In the genomic region with DNA sequence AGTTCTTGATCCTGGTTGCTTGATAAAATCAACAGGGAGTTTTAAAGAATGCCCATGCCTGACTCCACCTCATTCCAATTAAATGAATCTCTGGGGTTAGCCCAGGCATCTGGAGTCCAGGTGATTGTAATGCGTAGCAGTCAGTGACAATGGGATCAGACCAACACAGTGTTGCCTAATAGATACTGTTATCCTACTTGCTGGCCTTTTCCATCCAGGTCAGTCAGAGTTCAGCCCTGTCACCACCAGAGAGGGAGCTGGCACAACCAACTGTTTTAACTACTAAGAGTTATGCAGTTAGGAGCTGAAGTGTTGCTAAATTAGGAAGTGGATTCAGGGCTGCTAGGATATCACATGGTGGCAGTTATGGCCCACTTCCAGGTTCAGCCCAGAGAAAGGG, we compare ENCODE assay signal across 8 cellular contexts.
DNase-seq lines count a peak whose midpoint lies in the region; TF ChIP-seq lines count a peak whose summit lies in the region.

No MANE protein-coding gene starts in this region.

- H3K4me1 ChIP-seq in adrenal gland (replicated peaks in 1 of 2) (peaks cover 7 to 26% of the 10 kb centered on the region in 2 donors), vagina (peaks cover 53% of the 10 kb centered on the region), prostate gland (replicated peaks) (peaks cover 5% of the 10 kb centered on the region)

- no peaks in the 10 kb centered on the region for H3K9me3 ChIP-seq in adrenal gland (replicated peaks in 1 of 3)
- H3K9me3 ChIP-seq in vagina, result no peaks in the 10 kb centered on the region
- H3K9me3 ChIP-seq in WERI-Rb-1 (ENCODE audit: severe bottlenecking), result no peaks in the 10 kb centered on the region
- H3K9me3 ChIP-seq in prostate gland, result no peaks in the 10 kb centered on the region

- H3K36me3 ChIP-seq in adrenal gland (replicated peaks in 1 of 2) (peaks cover 0 to 29% of the 10 kb centered on the region in 2 donors), vagina (peaks cover 0 to 32% of the 10 kb centered on the region in 2 donors), WERI-Rb-1 (peaks cover 64% of the 10 kb centered on the region), prostate gland (no peaks in the 10 kb centered on the region)

- peak; percentile 61 for DNase-seq in SIG-M5 treated with dmso at 0.1 percent for 504 hours (lab: John Stamatoyannopoulos, UW; ENCODE audit: unreplicated experiment)
- no peak for DNase-seq in SIG-M5 (lab: John Stamatoyannopoulos, UW)
- peak in 5 of 7 donors; percentile 33 to 75 (median 64) for DNase-seq in adrenal gland
- DNase-seq in iris pigment epithelial cell (ENCODE audit: low read depth), result peak; percentile 83
- DNase-seq in vagina (ENCODE audit: extremely low spot score in 2 of 2), result no peak
- DNase-seq in activated CD4-positive, alpha-beta T cell treated with anti-CD3 and anti-CD28 coated beads for 1 hour, result no peak
- DNase-seq in WERI-Rb-1, result no peak
- DNase-seq in prostate gland (ENCODE audit: low spot score), result no peak

- H3K27me3 ChIP-seq in adrenal gland, result no peaks in the 10 kb centered on the region
- no peaks in the 10 kb centered on the region for H3K27me3 ChIP-seq in vagina
- no peaks in the 10 kb centered on the region for H3K27me3 ChIP-seq in WERI-Rb-1 (ENCODE audit: insufficient read depth, low read depth, severe bottlenecking)
- H3K27me3 ChIP-seq in prostate gland (replicated peaks; ENCODE audit: insufficient read depth), result no peaks in the 10 kb centered on the region

- no peak overlapping the region for H3K4me3 ChIP-seq in adrenal gland
- no peak overlapping the region for H3K4me3 ChIP-seq in vagina
- no peak overlapping the region for H3K4me3 ChIP-seq in WERI-Rb-1 (ENCODE audit: low read depth, low read length)
- H3K4me3 ChIP-seq in prostate gland, result no peak overlapping the region

- 59 to 90% (median 82%) methylated on average over 1 of the region's 1 CpG for whole genome bisulfite sequencing in adrenal gland, 4 donors
- 47% methylated on average over 1 of the region's 1 CpG for WGBS in prostate gland

- H3K27ac ChIP-seq in adrenal gland, result peak overlapping the region in 1 of 5 donors; percentile 57
- peak overlapping the region; percentile 30 for H3K27ac ChIP-seq in vagina
- no peak overlapping the region for H3K27ac ChIP-seq in WERI-Rb-1
- H3K27ac ChIP-seq in prostate gland, result peak overlapping the region in 1 of 2 donors; percentile 56

- TF ChIP-seq CTCF in adrenal gland (IDR thresholded peaks at IDR 0.05) (no peak), vagina (IDR thresholded peaks at IDR 0.05) (no peak), WERI-Rb-1 (IDR thresholded peaks at IDR 0.05; ENCODE audit: low read depth, low read length) (no peak), prostate gland (IDR thresholded peaks at IDR 0.05) (no peak)

- TF ChIP-seq POLR2A in adrenal gland (IDR thresholded peaks at IDR 0.05) (no peak), vagina (IDR thresholded peaks at IDR 0.05) (no peak), prostate gland (IDR thresholded peaks at IDR 0.05) (no peak)

- intact Hi-C loops in adrenal gland (cut with DNase I) (no loop called here), vagina (cut with DNase I) (no loop called here), prostate gland (cut with DNase I) (no loop called here)

Comparison
In these comparisons a context has a peak if more than half of its experiments do, and no peak if none do; other contexts are left out.
1. DNase-seq: peak in SIG-M5 treated with dmso at 0.1 percent for 504 hours (single experiment), adrenal gland (5 of 7) and iris pigment epithelial cell (single experiment); none in SIG-M5 (single experiment), vagina (0 of 2), activated CD4-positive, alpha-beta T cell treated with anti-CD3 and anti-CD28 coated beads for 1 hour (single experiment), WERI-Rb-1 (single experiment) and prostate gland (single experiment).